ENCODE assay signal across 8 cellular contexts in genomic region chr2:197152451-197153228, GRCh38.
DNase-seq lines count a peak whose midpoint lies in the region; ATAC-seq lines count a peak whose summit lies in the region.

No MANE protein-coding gene starts in this region.

- intact Hi-C loops in activated T-helper 2 cell treated with anti-CD3 and anti-CD28 coated beads, Interferon-gamma antibody, Interleukin-2, Interleukin-4, amounts not matched to agents 10 μg/mL and 5 μg/mL and 100 μg/mL, durations not matched to agents 14 hours and 24 hours and 36 hours (cut with micrococcal nuclease), result no loop called here

- peaks cover 58% of the 10 kb centered on the region for H3K4me1 Mint-ChIP-seq in activated T-helper 2 cell treated with anti-CD3 and anti-CD28 coated beads, Interferon-gamma antibody, Interleukin-2, Interleukin-4, amounts not matched to agents 10 μg/mL and 5 μg/mL and 100 μg/mL, durations not matched to agents 14 hours and 24 hours and 36 hours (ENCODE audit: low read depth)
- peaks cover 64 to 97% (median 79%) of the 10 kb centered on the region in 3 donors for H3K4me1 Mint-ChIP-seq in naive B cell

- ATAC-seq in GM21367 (IDR thresholded peaks at IDR 0.05; ENCODE audit: unreplicated experiment) (peak; percentile 84), HG03571 (IDR thresholded peaks at IDR 0.05; ENCODE audit: unreplicated experiment) (peak; percentile 80), naive B cell (ENCODE audit: low read depth in 2 of 2) (peak; percentile 90 to 94)

- peaks cover 11% of the 10 kb centered on the region for H3K9me3 Mint-ChIP-seq in activated T-helper 2 cell treated with anti-CD3 and anti-CD28 coated beads, Interferon-gamma antibody, Interleukin-2, Interleukin-4, amounts not matched to agents 10 μg/mL and 5 μg/mL and 100 μg/mL, durations not matched to agents 14 hours and 24 hours and 36 hours
- peaks cover 0 to 8% (median 4%) of the 10 kb centered on the region in 7 donors for H3K9me3 Mint-ChIP-seq in naive B cell

- peak overlapping the region; percentile 6 for H3K4me3 Mint-ChIP-seq in activated T-helper 2 cell treated with anti-CD3 and anti-CD28 coated beads, Interferon-gamma antibody, Interleukin-2, Interleukin-4, amounts not matched to agents 10 μg/mL and 5 μg/mL and 100 μg/mL, durations not matched to agents 14 hours and 24 hours and 36 hours (ENCODE audit: low read depth)
- peak overlapping the region; percentile 66 to 89 (median 82) for H3K4me3 Mint-ChIP-seq in naive B cell

- DNase-seq in GM04503 (ENCODE audit: low read depth), result peak; percentile 19
- DNase-seq in activated T-helper 2 cell treated with anti-CD3 and anti-CD28 coated beads, Interferon-gamma antibody, Interleukin-2, Interleukin-4, amounts not matched to agents 10 μg/mL and 5 μg/mL and 100 μg/mL, durations not matched to agents 14 hours and 24 hours and 36 hours (ENCODE audit: low spot score), result no peak
- peak; percentile 85 for DNase-seq in naive B cell
- DNase-seq in HUDEP-2 (lab: John Stamatoyannopoulos, UW; ENCODE audit: unreplicated experiment in 76 of 76), result no peak
- DNase-seq in dermis blood vessel endothelial cell, result no peak
- no peak for DNase-seq in NCI-H2171 (lab: John Stamatoyannopoulos, UW)

- no peaks in the 10 kb centered on the region for H3K27me3 Mint-ChIP-seq in activated T-helper 2 cell treated with anti-CD3 and anti-CD28 coated beads, Interferon-gamma antibody, Interleukin-2, Interleukin-4, amounts not matched to agents 10 μg/mL and 5 μg/mL and 100 μg/mL, durations not matched to agents 14 hours and 24 hours and 36 hours (ENCODE audit: low read depth)
- no peaks in the 10 kb centered on the region for H3K27me3 Mint-ChIP-seq in naive B cell

- peak overlapping the region; percentile 59 for H3K27ac Mint-ChIP-seq in activated T-helper 2 cell treated with anti-CD3 and anti-CD28 coated beads, Interferon-gamma antibody, Interleukin-2, Interleukin-4, amounts not matched to agents 10 μg/mL and 5 μg/mL and 100 μg/mL, durations not matched to agents 14 hours and 24 hours and 36 hours
- peak overlapping the region; percentile 97 to 99 (median 98) for H3K27ac Mint-ChIP-seq in naive B cell

- H3K36me3 Mint-ChIP-seq in activated T-helper 2 cell treated with anti-CD3 and anti-CD28 coated beads, Interferon-gamma antibody, Interleukin-2, Interleukin-4, amounts not matched to agents 10 μg/mL and 5 μg/mL and 100 μg/mL, durations not matched to agents 14 hours and 24 hours and 36 hours (ENCODE audit: low read depth), result peaks cover 45% of the 10 kb centered on the region
- H3K36me3 Mint-ChIP-seq in naive B cell, result peaks cover 0 to 20% of the 10 kb centered on the region in 2 donors

Comparison
In these comparisons a context has a peak if more than half of its experiments do, and no peak if none do; other contexts are left out.
1. DNase-seq: peak in GM04503 (single experiment) and naive B cell (single experiment); none in activated T-helper 2 cell treated with anti-CD3 and anti-CD28 coated beads, Interferon-gamma antibody, Interleukin-2, Interleukin-4, amounts not matched to agents 10 μg/mL and 5 μg/mL and 100 μg/mL, durations not matched to agents 14 hours and 24 hours and 36 hours (single experiment), HUDEP-2 (0 of 76), dermis blood vessel endothelial cell (single experiment) and NCI-H2171 (single experiment).
2. Peak in every context shown above with its lines, with median percentiles within 50 percentile points of each other: ATAC-seq.